ENCODE assay signal across 8 cellular contexts in the genomic region with DNA sequence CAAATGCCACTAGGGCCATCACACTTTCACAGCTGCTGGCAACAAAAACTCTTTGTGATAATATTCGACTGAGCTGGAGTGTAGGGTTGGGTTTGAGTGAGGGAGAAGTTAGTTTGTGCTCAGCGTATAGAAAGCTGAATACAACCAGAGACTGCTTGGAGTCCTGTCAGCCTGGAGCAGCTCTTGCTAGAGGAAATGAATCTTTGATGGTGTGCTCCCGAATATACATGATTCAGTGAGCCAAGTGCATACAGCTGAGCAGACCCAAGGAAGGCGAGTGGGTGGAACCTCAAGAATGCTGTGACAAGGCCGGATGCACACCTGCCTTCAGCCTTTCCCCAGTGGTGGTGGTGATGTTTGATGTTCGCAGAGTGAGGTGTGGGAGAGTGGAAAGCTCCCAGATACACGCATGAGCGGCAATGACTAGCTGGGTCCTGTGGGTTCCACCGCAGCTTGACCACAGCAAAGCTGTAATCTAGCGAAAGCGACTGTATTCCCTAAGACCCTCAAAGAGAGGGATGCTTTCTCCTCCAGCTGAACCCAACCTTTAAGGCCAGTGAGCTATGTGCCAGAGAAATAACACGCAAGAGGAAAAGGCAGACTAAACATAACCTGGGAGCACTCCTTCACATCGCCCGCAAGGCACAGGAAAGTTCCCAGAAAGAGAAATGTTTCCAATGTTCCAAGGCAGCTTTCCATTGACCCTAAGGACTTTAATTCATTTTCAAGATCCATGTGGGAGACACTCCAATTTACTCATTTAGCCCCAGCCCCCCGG. TPM values are rescaled to one million over a fixed set of nuclear protein-coding genes. Genes with fewer than 3 reads are reported as not detected.
DNase-seq lines count a peak whose midpoint lies in the region; ATAC-seq and TF ChIP-seq lines count a peak whose summit lies in the region.

No MANE protein-coding gene starts in this region.

- H3K36me3 ChIP-seq in GM23338 (ENCODE audit: insufficient read depth) (no peaks in the 10 kb centered on the region), left lung (no peaks in the 10 kb centered on the region), MG63 (no peaks in the 10 kb centered on the region)

- no peaks in the 10 kb centered on the region for H3F3A ChIP-seq in GM23338 (replicated peaks; ENCODE audit: low read depth)

- H3K9me3 Mint-ChIP-seq in GM23338: no peaks in the 10 kb centered on the region

- no peaks in the 10 kb centered on the region for H3K9me3 ChIP-seq in left lung
- H3K9me3 ChIP-seq in MG63: no peaks in the 10 kb centered on the region

- intact Hi-C loops in left lung (cut with DNase I): loop anchor here in 1 of 2 donors (5.0 kb wide), 1 partner anchor 182 kb away; no protein-coding TSS in a partner anchor

- DNase-seq in GM23338 (ENCODE audit: low spot score) (no peak), T-helper 1 cell (peak; percentile 35 to 73 (median 63)), astrocyte of the cerebellum (ENCODE audit: low read depth) (no peak), left lung (no peak), HuH-7.5 (ENCODE audit: low spot score) (no peak), MG63 (no peak), KG1 (lab: John Stamatoyannopoulos, UW) (no peak)
- DNase-seq in stimulated activated CD4-positive, alpha-beta T cell treated with anti-CD3 and anti-CD28 coated beads, TNF-alpha, amount 100 ng/mL, for 1 hour (ENCODE audit: low read depth in 3 of 3, low spot score in 1 of 3): peak; percentile 37 to 58 (median 55)

- H3K9me2 ChIP-seq in GM23338 (ENCODE audit: insufficient read depth): no peaks in the 10 kb centered on the region

- peak overlapping the region; percentile 86 for H3K4me3 Mint-ChIP-seq in GM23338

- no peak overlapping the region for H3K27ac ChIP-seq in GM23338 (ENCODE audit: low read depth)
- H3K27ac ChIP-seq in left lung: peak overlapping the region; percentile 58 to 75

- H3K27me3 Mint-ChIP-seq in GM23338 (ENCODE audit: insufficient read depth, low read depth, poor library complexity): peaks cover 8% of the 10 kb centered on the region

- H3K79me2 ChIP-seq in GM23338 (replicated peaks; ENCODE audit: insufficient read depth): no peaks in the 10 kb centered on the region

- H3K27me3 ChIP-seq in GM23338 (ENCODE audit: insufficient read depth) (peaks cover 10% of the 10 kb centered on the region; the same call in 1 of the 2 replicates), left lung (no peaks in the 10 kb centered on the region), MG63 (no peaks in the 10 kb centered on the region)

- peaks cover 15% of the 10 kb centered on the region for H3K4me1 Mint-ChIP-seq in GM23338

- peak overlapping the region; percentile 95 for H3K4me2 ChIP-seq in GM23338

- in situ Hi-C loops in astrocyte of the cerebellum (cut with HindIII; ENCODE audit: low sequenced_read_pairs): no loop called here

- H4K20me1 ChIP-seq in GM23338 (replicated peaks; ENCODE audit: insufficient read depth): no peaks in the 10 kb centered on the region; the same call in 1 of the 2 replicates

- ATAC-seq in GM23338: no peak
- ATAC-seq in left lung: peak; percentile 7

- peaks cover 6% of the 10 kb centered on the region; the same call in 1 of the 2 replicates for H3K4me1 ChIP-seq in GM23338 (ENCODE audit: insufficient read depth)
- peaks cover 20 to 62% of the 10 kb centered on the region in 2 donors for H3K4me1 ChIP-seq in left lung

- peak overlapping the region; percentile 87 for H3K4me3 ChIP-seq in GM23338
- H3K4me3 ChIP-seq in astrocyte of the cerebellum (ENCODE audit: low read depth, low read length): peak overlapping the region; percentile 70
- peak overlapping the region; percentile 70 to 85 for H3K4me3 ChIP-seq in left lung
- H3K4me3 ChIP-seq in MG63: no peak overlapping the region

- H3K27ac Mint-ChIP-seq in GM23338: no peak overlapping the region

- no peaks in the 10 kb centered on the region for H3K36me3 Mint-ChIP-seq in GM23338 (ENCODE audit: low read depth)

- TF ChIP-seq CTCF in GM23338 (conservative IDR thresholded peaks at IDR 0.05; ENCODE audit: low read depth in 2 of 2): no peak
- TF ChIP-seq CTCF in astrocyte of the cerebellum (IDR thresholded peaks at IDR 0.05; ENCODE audit: low read depth, low read length, missing control alignments): no peak
- no peak for TF ChIP-seq CTCF in left lung (IDR thresholded peaks at IDR 0.05)

- no peak overlapping the region for H2AFZ ChIP-seq in GM23338

TF ChIP-seq in GM23338, 12 proteins besides CTCF, POLR2A, EP300 and RAD21 (continues in another document):
- TF ChIP-seq EZH2 (IDR thresholded peaks at IDR 0.05; ENCODE audit: low read depth, unreplicated experiment) (no peak), POLR2AphosphoS5 (IDR thresholded peaks at IDR 0.05; ENCODE audit: low read depth) (no peak), STAT1 (IDR thresholded peaks at IDR 0.05; ENCODE audit: unreplicated experiment) (no peak), ZNF331 (CRISPR knock-in tag; IDR thresholded peaks at IDR 0.05; ENCODE audit: low read depth) (no peak), JUNB (IDR thresholded peaks at IDR 0.05; ENCODE audit: unreplicated experiment) (no peak), ZNF114 (CRISPR knock-in tag; IDR thresholded peaks at IDR 0.05) (no peak), NANOG (IDR thresholded peaks at IDR 0.05; ENCODE audit: borderline replicate concordance) (no peak)
- TF ChIP-seq, protein P1, sequence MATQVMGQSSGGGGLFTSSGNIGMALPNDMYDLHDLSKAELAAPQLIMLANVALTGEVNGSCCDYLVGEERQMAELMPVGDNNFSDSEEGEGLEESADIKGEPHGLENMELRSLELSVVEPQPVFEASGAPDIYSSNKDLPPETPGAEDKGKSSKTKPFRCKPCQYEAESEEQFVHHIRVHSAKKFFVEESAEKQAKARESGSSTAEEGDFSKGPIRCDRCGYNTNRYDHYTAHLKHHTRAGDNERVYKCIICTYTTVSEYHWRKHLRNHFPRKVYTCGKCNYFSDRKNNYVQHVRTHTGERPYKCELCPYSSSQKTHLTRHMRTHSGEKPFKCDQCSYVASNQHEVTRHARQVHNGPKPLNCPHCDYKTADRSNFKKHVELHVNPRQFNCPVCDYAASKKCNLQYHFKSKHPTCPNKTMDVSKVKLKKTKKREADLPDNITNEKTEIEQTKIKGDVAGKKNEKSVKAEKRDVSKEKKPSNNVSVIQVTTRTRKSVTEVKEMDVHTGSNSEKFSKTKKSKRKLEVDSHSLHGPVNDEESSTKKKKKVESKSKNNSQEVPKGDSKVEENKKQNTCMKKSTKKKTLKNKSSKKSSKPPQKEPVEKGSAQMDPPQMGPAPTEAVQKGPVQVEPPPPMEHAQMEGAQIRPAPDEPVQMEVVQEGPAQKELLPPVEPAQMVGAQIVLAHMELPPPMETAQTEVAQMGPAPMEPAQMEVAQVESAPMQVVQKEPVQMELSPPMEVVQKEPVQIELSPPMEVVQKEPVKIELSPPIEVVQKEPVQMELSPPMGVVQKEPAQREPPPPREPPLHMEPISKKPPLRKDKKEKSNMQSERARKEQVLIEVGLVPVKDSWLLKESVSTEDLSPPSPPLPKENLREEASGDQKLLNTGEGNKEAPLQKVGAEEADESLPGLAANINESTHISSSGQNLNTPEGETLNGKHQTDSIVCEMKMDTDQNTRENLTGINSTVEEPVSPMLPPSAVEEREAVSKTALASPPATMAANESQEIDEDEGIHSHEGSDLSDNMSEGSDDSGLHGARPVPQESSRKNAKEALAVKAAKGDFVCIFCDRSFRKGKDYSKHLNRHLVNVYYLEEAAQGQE (IDR thresholded peaks at IDR 0.05; ENCODE audit: unreplicated experiment): no peak
- TF ChIP-seq, protein P2, sequence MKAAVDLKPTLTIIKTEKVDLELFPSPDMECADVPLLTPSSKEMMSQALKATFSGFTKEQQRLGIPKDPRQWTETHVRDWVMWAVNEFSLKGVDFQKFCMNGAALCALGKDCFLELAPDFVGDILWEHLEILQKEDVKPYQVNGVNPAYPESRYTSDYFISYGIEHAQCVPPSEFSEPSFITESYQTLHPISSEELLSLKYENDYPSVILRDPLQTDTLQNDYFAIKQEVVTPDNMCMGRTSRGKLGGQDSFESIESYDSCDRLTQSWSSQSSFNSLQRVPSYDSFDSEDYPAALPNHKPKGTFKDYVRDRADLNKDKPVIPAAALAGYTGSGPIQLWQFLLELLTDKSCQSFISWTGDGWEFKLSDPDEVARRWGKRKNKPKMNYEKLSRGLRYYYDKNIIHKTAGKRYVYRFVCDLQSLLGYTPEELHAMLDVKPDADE (IDR thresholded peaks at IDR 0.05): no peak

RNA-seq across cellular contexts. Expression of a gene that starts 1.2 kb away (rescaled TPM):
- 5.0 and 8.0 TPM in 2 replicates for total RNA-seq in GM23338 (2014; rRNA removed; shearing (Covaris generic))
- 2.7 and 5.1 TPM in 2 replicates for polyA plus RNA-seq in GM23338 (2016; fragmentation: Nextera tagmentation; extraction: Ambion mirVana)
- 10 to 100 TPM; 24.1 to 34.1 TPM for total RNA-seq in left lung
- 0.27 and 0.49 TPM in 2 replicates for total RNA-seq in MG63 (2014; rRNA removed; shearing (Covaris generic); ENCODE audit: low replicate concordance)

Comparison
In these comparisons a context has a peak if more than half of its experiments do, and no peak if none do; other contexts are left out.
1. DNase-seq: peak in T-helper 1 cell (5 of 5) and stimulated activated CD4-positive, alpha-beta T cell treated with anti-CD3 and anti-CD28 coated beads, TNF-alpha, amount 100 ng/mL, for 1 hour (3 of 3); none in GM23338 (single experiment), astrocyte of the cerebellum (single experiment), left lung (0 of 2), HuH-7.5 (single experiment), MG63 (single experiment) and KG1 (single experiment).